Comparison of ENCODE assay signal across 18 cellular contexts in the genomic region with DNA sequence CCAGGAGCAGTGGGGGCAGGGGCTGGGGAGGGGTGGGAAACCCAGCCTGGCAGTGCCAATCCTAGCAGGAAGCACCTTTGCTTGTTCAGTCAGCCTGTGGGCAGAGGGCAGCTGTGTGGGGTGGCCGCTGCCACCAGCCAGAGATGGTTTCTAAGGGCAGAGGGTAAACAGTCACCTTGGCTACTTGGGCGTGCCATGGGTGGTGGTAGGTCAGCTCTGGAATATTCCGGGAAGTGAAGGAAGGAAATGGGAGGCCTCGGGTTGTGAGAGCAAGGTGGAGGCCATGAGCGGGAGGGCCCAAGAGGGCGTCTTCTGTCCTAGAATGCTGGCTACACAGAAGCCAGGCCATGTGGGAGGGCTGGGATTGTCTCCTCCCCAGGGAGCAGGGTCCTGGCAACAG. TPM values are rescaled to one million over a fixed set of nuclear protein-coding genes. Genes with fewer than 3 reads are reported as not detected.
DNase-seq lines count a peak whose midpoint lies in the region; ATAC-seq and TF ChIP-seq lines count a peak whose summit lies in the region.
"Had no signal": no experiment of that assay in that cellular context is flagged by ENCODE, and none has a peak within 500 bp of the region (broad histone marks: within the 10 kb centered on the region; RNA-seq: fewer than 3 reads in every experiment).

No MANE protein-coding gene starts in this region.

- intact Hi-C loops in left colon (cut with DNase I, micrococcal nuclease), result no loop called here
- intact Hi-C loops in spleen (cut with DNase I; ENCODE audit: low total_unique reads), result no loop called here

- TF ChIP-seq CTCF in MM.1S (IDR thresholded peaks at IDR 0.05; ENCODE audit: low read length) (no peak), spleen (IDR thresholded peaks at IDR 0.05 in 8 of 11, conservative IDR thresholded peaks at IDR 0.05 in 3 of 11) (no peak)

- no peaks in the 10 kb centered on the region for H4K20me1 ChIP-seq in MM.1S (ENCODE audit: insufficient read depth, low read length)

- H2AFZ ChIP-seq in MM.1S (ENCODE audit: low read length), result no peak overlapping the region
- H2AFZ ChIP-seq: GM23338 had no signal

- H3K27me3 ChIP-seq in MM.1S (replicated peaks; ENCODE audit: insufficient read depth, low read length), result peaks cover 22% of the 10 kb centered on the region; the same call in 1 of the 2 replicates
- no peaks in the 10 kb centered on the region for H3K27me3 ChIP-seq in spleen (replicated peaks in 1 of 7)
- H3K27me3 ChIP-seq: MG63 had no signal

- ATAC-seq in left colon, result peak; percentile 96
- ATAC-seq in HG02610 (IDR thresholded peaks at IDR 0.05; ENCODE audit: unreplicated experiment), result no peak
- ATAC-seq: GM23338 had no signal

- H3K9me2 ChIP-seq in MM.1S (replicated peaks; ENCODE audit: insufficient read depth, low read length), result no peaks in the 10 kb centered on the region

- H3K4me2 ChIP-seq in MM.1S (ENCODE audit: low read depth, low read length), result peak overlapping the region; percentile 53; the same call in 1 of the 2 replicates
- H3K4me2 ChIP-seq: GM23338, KMS-11 had no signal

- peak overlapping the region; percentile 54 for H3K4me3 ChIP-seq in MM.1S (ENCODE audit: low read length)
- H3K4me3 ChIP-seq in spleen, result no peak overlapping the region
- H3K4me3 ChIP-seq: GM23338, MG63 had no signal

- TF ChIP-seq POLR2A in spleen (IDR thresholded peaks at IDR 0.05), result no peak

- no peaks in the 10 kb centered on the region for H3F3A ChIP-seq in MM.1S (ENCODE audit: insufficient read depth, low read length)

- peak; percentile 48 for DNase-seq in DMS153 (lab: John Stamatoyannopoulos, UW)
- DNase-seq in DMS153 treated with DMSO at 0.1 percent for 48 hours (lab: John Stamatoyannopoulos, UW; ENCODE audit: unreplicated experiment), result no peak
- DNase-seq in MM.1S, result no peak
- peak; percentile 43 to 46 for DNase-seq in left colon
- DNase-seq in spleen, result no peak
- DNase-seq in NCI-H128 (lab: John Stamatoyannopoulos, UW; ENCODE audit: unreplicated experiment), result no peak
- no peak for DNase-seq in activated naive CD4-positive, alpha-beta T cell treated with anti-CD3 and anti-CD28 coated beads, Interleukin-2, amount 50 U/mL, for 16 hours
- DNase-seq: 8988T, DND-41, MG63, NCI-H1105 treated with DMSO at 0.1 percent for 48 hours, NCI-H1930, NCI-H2171 treated with DMSO at 0.1 percent for 48 hours, OCI-M1 had no signal

- H3K9ac ChIP-seq in MM.1S (ENCODE audit: low read length), result peak overlapping the region; percentile 45
- H3K9ac ChIP-seq: KMS-11 had no signal

- no peaks in the 10 kb centered on the region for H3K79me2 ChIP-seq in MM.1S (ENCODE audit: low read length)

- H3K36me3 ChIP-seq in MM.1S (replicated peaks; ENCODE audit: insufficient read depth, low read length) (no peaks in the 10 kb centered on the region), spleen (no peaks in the 10 kb centered on the region)
- H3K36me3 ChIP-seq: MG63 had no signal

- H3K4me1 ChIP-seq in MM.1S (ENCODE audit: low read length) (no peaks in the 10 kb centered on the region), spleen (peaks cover 0 to 15% (median 0%) of the 10 kb centered on the region in 6 donors)

- WGBS in spleen, 5 donors, result 48 to 64% (median 58%) methylated on average over 6 of the region's 6 CpGs

- no peaks in the 10 kb centered on the region for H3K9me3 ChIP-seq in MM.1S (replicated peaks; ENCODE audit: insufficient read depth, low read length)
- H3K9me3 ChIP-seq in spleen, result no peaks in the 10 kb centered on the region
- H3K9me3 ChIP-seq: MG63 had no signal

- H3K27ac ChIP-seq in MM.1S (ENCODE audit: low read length), result no peak overlapping the region
- peak overlapping the region in 6 of 8 donors; percentile 9 to 65 (median 48) for H3K27ac ChIP-seq in spleen
- H3K27ac ChIP-seq: KMS-11 had no signal

RNA-seq across cellular contexts. Expression of a gene that starts 20.7 kb away (rescaled TPM):
- total RNA-seq in left colon (1 to 10 TPM; 2.5 to 3.1 TPM), spleen (under 1 TPM in 6 of 7 donors, not detected in 1; 0.07 to 0.47 (median 0.20) TPM)
- polyA plus RNA-seq in spleen, result under 1 TPM; 0.08 to 0.16 (median 0.11) TPM
- polyA plus RNA-seq: CD14-positive monocyte had no signal

Comparison
In these comparisons a context has a peak if more than half of its experiments do, and no peak if none do; other contexts are left out.
1. DNase-seq: peak in DMS153 (single experiment) and left colon (2 of 2); none in DMS153 treated with DMSO at 0.1 percent for 48 hours (single experiment), MM.1S (single experiment), spleen (single experiment), NCI-H128 (single experiment) and activated naive CD4-positive, alpha-beta T cell treated with anti-CD3 and anti-CD28 coated beads, Interleukin-2, amount 50 U/mL, for 16 hours (single experiment).